ENCODE assay signal across 26 cellular contexts in genomic region chr1:232207089-232207723, GRCh38.
"Had no signal": no experiment of that assay in that cellular context is flagged by ENCODE, and none has a peak within 500 bp of the region (broad histone marks: within the 10 kb centered on the region; RNA-seq: fewer than 3 reads in every experiment).

No MANE protein-coding gene starts in this region.

- DNase-seq: activated CD4-positive, alpha-beta T cell treated with anti-CD3 and anti-CD28 coated beads for 48 hours; activated CD4-positive, CD25-positive, alpha-beta regulatory T cell; activated CD8-positive, alpha-beta memory T cell treated with anti-CD3 and anti-CD28 coated beads, Interleukin-2, amount 50 U/mL, for 4 hours; activated CD8-positive, alpha-beta T cell treated with anti-CD3 and anti-CD28 coated beads, Interleukin-2, amount 10 ng/mL, durations not matched to agents 7 days and 5 days; activated effector memory CD4-positive, alpha-beta T cell treated with Interleukin-2 at 50 U/mL for 16 hours; activated naive CD4-positive, alpha-beta T cell treated with anti-CD3 and anti-CD28 coated beads, Interleukin-2, amount 50 U/mL, for 16 hours; activated T-cell treated with anti-CD3 and anti-CD28 coated beads, Interleukin-2, amount 50 U/mL, for 48 hours; aorta; brain microvascular endothelial cell; heart left ventricle; immature natural killer cell; kidney glomerular epithelial cell; left ventricle myocardium inferior; mammary epithelial cell; naive B cell; posterior cingulate gyrus; retina; spleen; stimulated activated CD4-positive, alpha-beta T cell treated with anti-CD3 and anti-CD28 coated beads, Interleukin-4, amount 100 ng/mL, for 4 hours; testis had no signal

- ATAC-seq: activated CD8-positive, alpha-beta T cell treated with anti-CD3 and anti-CD28 coated beads, Interleukin-2, amount 10 ng/mL, durations not matched to agents 7 days and 5 days; esophagus mucosa; gastroesophageal sphincter; heart left ventricle; stimulated activated memory B cell treated with anti-CD40 and anti-IgM and Interleukin-4, amounts not matched to agents 10 μg/mL and 1 μg/mL and 100 μg/mL, for 72 hours had no signal

- H3K27me3 Mint-ChIP-seq: type B pancreatic cell had no signal

- H3K27ac ChIP-seq: brain microvascular endothelial cell, coronary artery, gastroesophageal sphincter, heart left ventricle, left ventricle myocardium inferior, spleen, testis had no signal

- H3K27ac Mint-ChIP-seq: activated CD8-positive, alpha-beta T cell treated with anti-CD3 and anti-CD28 coated beads, Interleukin-2, amount 10 ng/mL, durations not matched to agents 7 days and 5 days; immature natural killer cell; naive B cell; stimulated activated memory B cell treated with anti-CD40 and anti-IgM and Interleukin-4, amounts not matched to agents 10 μg/mL and 1 μg/mL and 100 μg/mL, for 72 hours; type B pancreatic cell had no signal

- H3K4me1 Mint-ChIP-seq: immature natural killer cell; naive B cell; stimulated activated memory B cell treated with anti-CD40 and anti-IgM and Interleukin-4, amounts not matched to agents 10 μg/mL and 1 μg/mL and 100 μg/mL, for 72 hours had no signal

- H3K4me3 Mint-ChIP-seq: activated CD8-positive, alpha-beta T cell treated with anti-CD3 and anti-CD28 coated beads, Interleukin-2, amount 10 ng/mL, durations not matched to agents 7 days and 5 days; immature natural killer cell; naive B cell; neural crest cell; stimulated activated memory B cell treated with anti-CD40 and anti-IgM and Interleukin-4, amounts not matched to agents 10 μg/mL and 1 μg/mL and 100 μg/mL, for 72 hours; type B pancreatic cell had no signal

- H3K9me3 ChIP-seq: testis had no signal

- H3K27me3 ChIP-seq: brain microvascular endothelial cell, gastroesophageal sphincter, heart left ventricle, testis had no signal

- H3K4me3 ChIP-seq: coronary artery, gastroesophageal sphincter, heart left ventricle, left ventricle myocardium inferior, spleen, testis had no signal

- H3K36me3 Mint-ChIP-seq: immature natural killer cell; naive B cell; stimulated activated memory B cell treated with anti-CD40 and anti-IgM and Interleukin-4, amounts not matched to agents 10 μg/mL and 1 μg/mL and 100 μg/mL, for 72 hours; type B pancreatic cell had no signal

- H3K9me3 Mint-ChIP-seq: stimulated activated memory B cell treated with anti-CD40 and anti-IgM and Interleukin-4, amounts not matched to agents 10 μg/mL and 1 μg/mL and 100 μg/mL, for 72 hours had no signal

- H3K4me1 ChIP-seq: gastroesophageal sphincter, left ventricle myocardium inferior, spleen, testis had no signal

- H3K36me3 ChIP-seq: brain microvascular endothelial cell, gastroesophageal sphincter, heart left ventricle, left ventricle myocardium inferior, spleen had no signal
